ENCODE assay signal across 1 cellular context in genomic region chr11:86743223-86744118, GRCh38.
A peak's percentile ranks its signal among the peaks of the same experiment; 100 is the strongest.
TF ChIP-seq lines count a peak whose summit lies in the region.

No MANE protein-coding gene starts in this region.

TF ChIP-seq in K562, 482 proteins besides CTCF, POLR2A, EP300 and RAD21 (continued from another document and continues in another):
- TF ChIP-seq, protein P1, sequence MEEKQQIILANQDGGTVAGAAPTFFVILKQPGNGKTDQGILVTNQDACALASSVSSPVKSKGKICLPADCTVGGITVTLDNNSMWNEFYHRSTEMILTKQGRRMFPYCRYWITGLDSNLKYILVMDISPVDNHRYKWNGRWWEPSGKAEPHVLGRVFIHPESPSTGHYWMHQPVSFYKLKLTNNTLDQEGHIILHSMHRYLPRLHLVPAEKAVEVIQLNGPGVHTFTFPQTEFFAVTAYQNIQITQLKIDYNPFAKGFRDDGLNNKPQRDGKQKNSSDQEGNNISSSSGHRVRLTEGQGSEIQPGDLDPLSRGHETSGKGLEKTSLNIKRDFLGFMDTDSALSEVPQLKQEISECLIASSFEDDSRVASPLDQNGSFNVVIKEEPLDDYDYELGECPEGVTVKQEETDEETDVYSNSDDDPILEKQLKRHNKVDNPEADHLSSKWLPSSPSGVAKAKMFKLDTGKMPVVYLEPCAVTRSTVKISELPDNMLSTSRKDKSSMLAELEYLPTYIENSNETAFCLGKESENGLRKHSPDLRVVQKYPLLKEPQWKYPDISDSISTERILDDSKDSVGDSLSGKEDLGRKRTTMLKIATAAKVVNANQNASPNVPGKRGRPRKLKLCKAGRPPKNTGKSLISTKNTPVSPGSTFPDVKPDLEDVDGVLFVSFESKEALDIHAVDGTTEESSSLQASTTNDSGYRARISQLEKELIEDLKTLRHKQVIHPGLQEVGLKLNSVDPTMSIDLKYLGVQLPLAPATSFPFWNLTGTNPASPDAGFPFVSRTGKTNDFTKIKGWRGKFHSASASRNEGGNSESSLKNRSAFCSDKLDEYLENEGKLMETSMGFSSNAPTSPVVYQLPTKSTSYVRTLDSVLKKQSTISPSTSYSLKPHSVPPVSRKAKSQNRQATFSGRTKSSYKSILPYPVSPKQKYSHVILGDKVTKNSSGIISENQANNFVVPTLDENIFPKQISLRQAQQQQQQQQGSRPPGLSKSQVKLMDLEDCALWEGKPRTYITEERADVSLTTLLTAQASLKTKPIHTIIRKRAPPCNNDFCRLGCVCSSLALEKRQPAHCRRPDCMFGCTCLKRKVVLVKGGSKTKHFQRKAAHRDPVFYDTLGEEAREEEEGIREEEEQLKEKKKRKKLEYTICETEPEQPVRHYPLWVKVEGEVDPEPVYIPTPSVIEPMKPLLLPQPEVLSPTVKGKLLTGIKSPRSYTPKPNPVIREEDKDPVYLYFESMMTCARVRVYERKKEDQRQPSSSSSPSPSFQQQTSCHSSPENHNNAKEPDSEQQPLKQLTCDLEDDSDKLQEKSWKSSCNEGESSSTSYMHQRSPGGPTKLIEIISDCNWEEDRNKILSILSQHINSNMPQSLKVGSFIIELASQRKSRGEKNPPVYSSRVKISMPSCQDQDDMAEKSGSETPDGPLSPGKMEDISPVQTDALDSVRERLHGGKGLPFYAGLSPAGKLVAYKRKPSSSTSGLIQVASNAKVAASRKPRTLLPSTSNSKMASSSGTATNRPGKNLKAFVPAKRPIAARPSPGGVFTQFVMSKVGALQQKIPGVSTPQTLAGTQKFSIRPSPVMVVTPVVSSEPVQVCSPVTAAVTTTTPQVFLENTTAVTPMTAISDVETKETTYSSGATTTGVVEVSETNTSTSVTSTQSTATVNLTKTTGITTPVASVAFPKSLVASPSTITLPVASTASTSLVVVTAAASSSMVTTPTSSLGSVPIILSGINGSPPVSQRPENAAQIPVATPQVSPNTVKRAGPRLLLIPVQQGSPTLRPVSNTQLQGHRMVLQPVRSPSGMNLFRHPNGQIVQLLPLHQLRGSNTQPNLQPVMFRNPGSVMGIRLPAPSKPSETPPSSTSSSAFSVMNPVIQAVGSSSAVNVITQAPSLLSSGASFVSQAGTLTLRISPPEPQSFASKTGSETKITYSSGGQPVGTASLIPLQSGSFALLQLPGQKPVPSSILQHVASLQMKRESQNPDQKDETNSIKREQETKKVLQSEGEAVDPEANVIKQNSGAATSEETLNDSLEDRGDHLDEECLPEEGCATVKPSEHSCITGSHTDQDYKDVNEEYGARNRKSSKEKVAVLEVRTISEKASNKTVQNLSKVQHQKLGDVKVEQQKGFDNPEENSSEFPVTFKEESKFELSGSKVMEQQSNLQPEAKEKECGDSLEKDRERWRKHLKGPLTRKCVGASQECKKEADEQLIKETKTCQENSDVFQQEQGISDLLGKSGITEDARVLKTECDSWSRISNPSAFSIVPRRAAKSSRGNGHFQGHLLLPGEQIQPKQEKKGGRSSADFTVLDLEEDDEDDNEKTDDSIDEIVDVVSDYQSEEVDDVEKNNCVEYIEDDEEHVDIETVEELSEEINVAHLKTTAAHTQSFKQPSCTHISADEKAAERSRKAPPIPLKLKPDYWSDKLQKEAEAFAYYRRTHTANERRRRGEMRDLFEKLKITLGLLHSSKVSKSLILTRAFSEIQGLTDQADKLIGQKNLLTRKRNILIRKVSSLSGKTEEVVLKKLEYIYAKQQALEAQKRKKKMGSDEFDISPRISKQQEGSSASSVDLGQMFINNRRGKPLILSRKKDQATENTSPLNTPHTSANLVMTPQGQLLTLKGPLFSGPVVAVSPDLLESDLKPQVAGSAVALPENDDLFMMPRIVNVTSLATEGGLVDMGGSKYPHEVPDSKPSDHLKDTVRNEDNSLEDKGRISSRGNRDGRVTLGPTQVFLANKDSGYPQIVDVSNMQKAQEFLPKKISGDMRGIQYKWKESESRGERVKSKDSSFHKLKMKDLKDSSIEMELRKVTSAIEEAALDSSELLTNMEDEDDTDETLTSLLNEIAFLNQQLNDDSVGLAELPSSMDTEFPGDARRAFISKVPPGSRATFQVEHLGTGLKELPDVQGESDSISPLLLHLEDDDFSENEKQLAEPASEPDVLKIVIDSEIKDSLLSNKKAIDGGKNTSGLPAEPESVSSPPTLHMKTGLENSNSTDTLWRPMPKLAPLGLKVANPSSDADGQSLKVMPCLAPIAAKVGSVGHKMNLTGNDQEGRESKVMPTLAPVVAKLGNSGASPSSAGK (IDR thresholded peaks at IDR 0.05) = no peak
- TF ChIP-seq, protein P2, sequence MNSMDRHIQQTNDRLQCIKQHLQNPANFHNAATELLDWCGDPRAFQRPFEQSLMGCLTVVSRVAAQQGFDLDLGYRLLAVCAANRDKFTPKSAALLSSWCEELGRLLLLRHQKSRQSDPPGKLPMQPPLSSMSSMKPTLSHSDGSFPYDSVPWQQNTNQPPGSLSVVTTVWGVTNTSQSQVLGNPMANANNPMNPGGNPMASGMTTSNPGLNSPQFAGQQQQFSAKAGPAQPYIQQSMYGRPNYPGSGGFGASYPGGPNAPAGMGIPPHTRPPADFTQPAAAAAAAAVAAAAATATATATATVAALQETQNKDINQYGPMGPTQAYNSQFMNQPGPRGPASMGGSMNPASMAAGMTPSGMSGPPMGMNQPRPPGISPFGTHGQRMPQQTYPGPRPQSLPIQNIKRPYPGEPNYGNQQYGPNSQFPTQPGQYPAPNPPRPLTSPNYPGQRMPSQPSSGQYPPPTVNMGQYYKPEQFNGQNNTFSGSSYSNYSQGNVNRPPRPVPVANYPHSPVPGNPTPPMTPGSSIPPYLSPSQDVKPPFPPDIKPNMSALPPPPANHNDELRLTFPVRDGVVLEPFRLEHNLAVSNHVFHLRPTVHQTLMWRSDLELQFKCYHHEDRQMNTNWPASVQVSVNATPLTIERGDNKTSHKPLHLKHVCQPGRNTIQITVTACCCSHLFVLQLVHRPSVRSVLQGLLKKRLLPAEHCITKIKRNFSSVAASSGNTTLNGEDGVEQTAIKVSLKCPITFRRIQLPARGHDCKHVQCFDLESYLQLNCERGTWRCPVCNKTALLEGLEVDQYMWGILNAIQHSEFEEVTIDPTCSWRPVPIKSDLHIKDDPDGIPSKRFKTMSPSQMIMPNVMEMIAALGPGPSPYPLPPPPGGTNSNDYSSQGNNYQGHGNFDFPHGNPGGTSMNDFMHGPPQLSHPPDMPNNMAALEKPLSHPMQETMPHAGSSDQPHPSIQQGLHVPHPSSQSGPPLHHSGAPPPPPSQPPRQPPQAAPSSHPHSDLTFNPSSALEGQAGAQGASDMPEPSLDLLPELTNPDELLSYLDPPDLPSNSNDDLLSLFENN (IDR thresholded peaks at IDR 0.05; ENCODE audit: low read depth in 2 of 2, low read length in 2 of 2) = peak in 1 of 2 experiments; percentile 27; a peak in 1 of 4 replicates
- 0 out of 2 replicates have a peak, but pooled peaks have one; percentile 17 for TF ChIP-seq GATAD2A (IDR thresholded peaks at IDR 0.05)
- peak in 1 of 2 experiments; percentile 64; a peak in 2 of 4 replicates for TF ChIP-seq HDAC1 (IDR thresholded peaks at IDR 0.05)
- TF ChIP-seq JUNB (CRISPR knock-in tag; conservative IDR thresholded peaks at IDR 0.05) = peak; percentile 54
- TF ChIP-seq KLF16 (IDR thresholded peaks at IDR 0.05) = no peak; the same call in 1 of the 2 replicates
- TF ChIP-seq ZNF518B (CRISPR knock-in tag; IDR thresholded peaks at IDR 0.05) = no peak
- no peak for TF ChIP-seq TOE1 (IDR thresholded peaks at IDR 0.05; ENCODE audit: borderline replicate concordance)
- TF ChIP-seq TOE1 (CRISPR knock-in tag; IDR thresholded peaks at IDR 0.05; ENCODE audit: borderline replicate concordance, low read depth) = no peak
- peak; percentile 65 for TF ChIP-seq CBFA2T3 (IDR thresholded peaks at IDR 0.05)
- TF ChIP-seq KLF10 (CRISPR knock-in tag; IDR thresholded peaks at IDR 0.05) = no peak
- peak; percentile 93 for TF ChIP-seq FOXJ2 (tag; IDR thresholded peaks at IDR 0.05)
- peak; percentile 20; the same call in 1 of the 2 replicates for TF ChIP-seq ATF4 (CRISPR knock-in tag; IDR thresholded peaks at IDR 0.05)
- no peak for TF ChIP-seq CHD1 (IDR thresholded peaks at IDR 0.05; ENCODE audit: low read length)
- no peak for TF ChIP-seq ATF1 (CRISPR knock-in tag; IDR thresholded peaks at IDR 0.05)
- peak; percentile 59 for TF ChIP-seq ATF1 (tag; IDR thresholded peaks at IDR 0.05)
- TF ChIP-seq, protein P3, sequence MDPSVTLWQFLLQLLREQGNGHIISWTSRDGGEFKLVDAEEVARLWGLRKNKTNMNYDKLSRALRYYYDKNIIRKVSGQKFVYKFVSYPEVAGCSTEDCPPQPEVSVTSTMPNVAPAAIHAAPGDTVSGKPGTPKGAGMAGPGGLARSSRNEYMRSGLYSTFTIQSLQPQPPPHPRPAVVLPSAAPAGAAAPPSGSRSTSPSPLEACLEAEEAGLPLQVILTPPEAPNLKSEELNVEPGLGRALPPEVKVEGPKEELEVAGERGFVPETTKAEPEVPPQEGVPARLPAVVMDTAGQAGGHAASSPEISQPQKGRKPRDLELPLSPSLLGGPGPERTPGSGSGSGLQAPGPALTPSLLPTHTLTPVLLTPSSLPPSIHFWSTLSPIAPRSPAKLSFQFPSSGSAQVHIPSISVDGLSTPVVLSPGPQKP (CRISPR knock-in tag; IDR thresholded peaks at IDR 0.05) = no peak
- TF ChIP-seq LEF1 (IDR thresholded peaks at IDR 0.05) = peak; percentile 71; the same call in 1 of the 2 replicates
- TF ChIP-seq HDAC2 (IDR thresholded peaks at IDR 0.05) = peak; percentile 43; the same call in 1 of the 2 replicates
- no peak for TF ChIP-seq NR2C1 (IDR thresholded peaks at IDR 0.05)
- peak; percentile 63 for TF ChIP-seq NR2C1 (tag; IDR thresholded peaks at IDR 0.05)
- no peak for TF ChIP-seq MBD2 (IDR thresholded peaks at IDR 0.05; ENCODE audit: borderline replicate concordance, low read depth)
- TF ChIP-seq, protein P4, sequence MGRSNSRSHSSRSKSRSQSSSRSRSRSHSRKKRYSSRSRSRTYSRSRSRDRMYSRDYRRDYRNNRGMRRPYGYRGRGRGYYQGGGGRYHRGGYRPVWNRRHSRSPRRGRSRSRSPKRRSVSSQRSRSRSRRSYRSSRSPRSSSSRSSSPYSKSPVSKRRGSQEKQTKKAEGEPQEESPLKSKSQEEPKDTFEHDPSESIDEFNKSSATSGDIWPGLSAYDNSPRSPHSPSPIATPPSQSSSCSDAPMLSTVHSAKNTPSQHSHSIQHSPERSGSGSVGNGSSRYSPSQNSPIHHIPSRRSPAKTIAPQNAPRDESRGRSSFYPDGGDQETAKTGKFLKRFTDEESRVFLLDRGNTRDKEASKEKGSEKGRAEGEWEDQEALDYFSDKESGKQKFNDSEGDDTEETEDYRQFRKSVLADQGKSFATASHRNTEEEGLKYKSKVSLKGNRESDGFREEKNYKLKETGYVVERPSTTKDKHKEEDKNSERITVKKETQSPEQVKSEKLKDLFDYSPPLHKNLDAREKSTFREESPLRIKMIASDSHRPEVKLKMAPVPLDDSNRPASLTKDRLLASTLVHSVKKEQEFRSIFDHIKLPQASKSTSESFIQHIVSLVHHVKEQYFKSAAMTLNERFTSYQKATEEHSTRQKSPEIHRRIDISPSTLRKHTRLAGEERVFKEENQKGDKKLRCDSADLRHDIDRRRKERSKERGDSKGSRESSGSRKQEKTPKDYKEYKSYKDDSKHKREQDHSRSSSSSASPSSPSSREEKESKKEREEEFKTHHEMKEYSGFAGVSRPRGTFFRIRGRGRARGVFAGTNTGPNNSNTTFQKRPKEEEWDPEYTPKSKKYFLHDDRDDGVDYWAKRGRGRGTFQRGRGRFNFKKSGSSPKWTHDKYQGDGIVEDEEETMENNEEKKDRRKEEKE (IDR thresholded peaks at IDR 0.05; ENCODE audit: borderline replicate concordance in 1 of 2, control insufficient read depth in 1 of 2, low read depth in 2 of 2, low read length in 1 of 2) = no peak
- peak; percentile 88 for TF ChIP-seq FOS (IDR thresholded peaks at IDR 0.05; ENCODE audit: extremely low read depth, insufficient read length)
- peak; percentile 73 for TF ChIP-seq CREM (IDR thresholded peaks at IDR 0.05; ENCODE audit: low read depth)
- TF ChIP-seq CXXC5 (CRISPR knock-in tag; IDR thresholded peaks at IDR 0.05) = peak; percentile 58
- no peak for TF ChIP-seq SNRNP70 (optimal IDR thresholded peaks at IDR 0.05; ENCODE audit: low read depth, low read length)
- no peak for TF ChIP-seq YBX1 (IDR thresholded peaks at IDR 0.05)
- TF ChIP-seq POLR3A (IDR thresholded peaks at IDR 0.05; ENCODE audit: borderline replicate concordance, extremely low read depth, insufficient read depth, insufficient read length) = no peak
- TF ChIP-seq MTA1 (IDR thresholded peaks at IDR 0.05; ENCODE audit: borderline replicate concordance) = no peak; the same call in 1 of the 2 replicates
- TF ChIP-seq KLF1 (tag; IDR thresholded peaks at IDR 0.05) = no peak
- no peak for TF ChIP-seq ETS1 (conservative IDR thresholded peaks at IDR 0.05; ENCODE audit: control insufficient read depth, low read depth, low read length)
- TF ChIP-seq ZNF561 (CRISPR knock-in tag; conservative IDR thresholded peaks at IDR 0.05) = no peak
- no peak for TF ChIP-seq SIN3B (IDR thresholded peaks at IDR 0.05; ENCODE audit: low read depth)
- peak; percentile 94 for TF ChIP-seq MEIS2 (IDR thresholded peaks at IDR 0.05; ENCODE audit: partially characterized antibody)
